In genomic region chr4:36341936-36342335, GRCh38 we compare ENCODE assay signal across 1 cellular context.
TF ChIP-seq lines count a peak whose summit lies in the region.

No MANE protein-coding gene starts in this region.

TF ChIP-seq in HepG2, 621 proteins besides CTCF, POLR2A, EP300 and RAD21 (continued from another document):
- TF ChIP-seq HMGA1 (CRISPR knock-in tag; conservative IDR thresholded peaks at IDR 0.05) (no peak), MIER3 (CRISPR knock-in tag; IDR thresholded peaks at IDR 0.05; ENCODE audit: borderline replicate concordance) (no peak), ZNF569 (CRISPR knock-in tag; IDR thresholded peaks at IDR 0.05; ENCODE audit: borderline replicate concordance) (no peak), TBP (CRISPR knock-in tag; IDR thresholded peaks at IDR 0.05) (no peak)
TF ChIP-seq in HepG2: peak in this region for 1.
